39 cellular contexts compared by ENCODE assay signal in the genomic region with DNA sequence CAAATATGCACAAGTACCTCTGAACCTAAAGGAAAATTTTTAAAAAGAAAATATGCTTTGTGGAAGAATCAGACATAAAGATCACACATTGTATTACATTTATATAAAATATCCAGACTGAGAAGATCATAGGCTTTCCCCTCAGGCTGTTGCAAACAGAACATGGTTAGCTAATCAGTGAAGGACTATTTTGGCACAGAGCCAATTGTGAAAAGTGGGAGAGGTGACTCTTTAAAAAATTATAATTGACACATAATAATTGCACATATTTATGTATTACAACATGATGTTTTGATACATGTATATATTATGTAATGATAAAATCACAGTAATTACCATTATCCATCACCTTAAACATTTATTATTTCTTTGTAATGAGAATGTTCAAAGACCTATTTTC. TPM values are rescaled to one million over a fixed set of nuclear protein-coding genes. Genes with fewer than 3 reads are reported as not detected.
"Had no signal": no experiment of that assay in that cellular context is flagged by ENCODE, and none has a peak within 500 bp of the region (broad histone marks: within the 10 kb centered on the region; RNA-seq: fewer than 3 reads in every experiment).

No MANE protein-coding gene starts in this region.

- DNase-seq: Kasumi-1, MG63, MM.1S, MV-4-11, NCI-H1048, NCI-H1092, NCI-H1092 treated with DMSO at 0.1 percent for 48 hours, NCI-H1105, NCI-H1105 treated with DMSO at 0.1 percent for 48 hours, NCI-H1417, NCI-H1417 treated with DMSO at 0.1 percent for 48 hours, NCI-H1436, NCI-H1436 treated with DMSO at 0.1 percent for 48 hours, NCI-H146, NCI-H1694, NCI-H1694 treated with DMSO at 0.1 percent for 48 hours, NCI-H187, NCI-H187 treated with DMSO at 0.1 percent for 48 hours, NCI-H1930, NCI-H2029, NCI-H2029 treated with DMSO at 0.1 percent for 48 hours, NCI-H2081, NCI-H2081 treated with DMSO at 0.1 percent for 48 hours, NCI-H2107, NCI-H2171, NCI-H2171 treated with DMSO at 0.1 percent for 48 hours, NCI-H2227 treated with DMSO at 0.1 percent for 48 hours, NCI-H226, NCI-H345, NCI-H446, NCI-H446 treated with DMSO at 0.1 percent for 48 hours, NCI-H510A, NCI-H510A treated with DMSO at 0.1 percent for 48 hours, NCI-H524, NCI-H524 treated with DMSO at 0.1 percent for 48 hours had no signal

- H3K27me3 ChIP-seq: MG63 had no signal

- H3K9me3 ChIP-seq: MG63 had no signal

- H3K4me3 ChIP-seq: MG63 had no signal

- H3K36me3 ChIP-seq: MG63 had no signal

RNA-seq across cellular contexts. Expression of a gene that starts 44.1 kb away (rescaled TPM):
- total RNA-seq: LHCN-M2, M059J, MCF 10A, NCI-H460 had no signal
